Comparison of ENCODE assay signal across 32 cellular contexts in the genomic region with DNA sequence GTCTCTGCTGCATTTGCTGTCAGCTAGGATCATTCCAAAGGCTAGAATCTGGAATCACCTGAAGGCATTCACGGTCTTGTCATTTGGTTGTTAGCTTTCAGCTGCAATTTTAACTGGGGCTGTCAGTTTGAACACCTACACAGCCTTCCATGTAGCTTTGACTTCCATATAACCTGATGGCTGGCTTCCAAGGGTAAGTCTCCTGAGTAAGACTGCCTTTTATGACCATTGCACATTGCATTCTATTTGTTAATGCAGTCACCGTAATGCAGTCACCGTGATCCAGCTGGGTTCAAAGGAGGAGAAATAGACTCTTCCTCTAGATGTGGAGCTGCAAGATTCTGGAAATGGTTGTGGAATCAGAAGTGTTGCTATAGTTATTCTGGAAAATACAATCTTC.
"Had no signal": no experiment of that assay in that cellular context is flagged by ENCODE, and none has a peak within 500 bp of the region (broad histone marks: within the 10 kb centered on the region; RNA-seq: fewer than 3 reads in every experiment).

No MANE protein-coding gene starts in this region.

- H3K4me1 Mint-ChIP-seq: naive thymus-derived CD4-positive, alpha-beta T cell; natural killer cell; nephron progenitor cell; neural crest cell; stimulated activated memory B cell treated with anti-CD40 and anti-IgM and Interleukin-4, amounts not matched to agents 10 μg/mL and 1 μg/mL and 100 μg/mL, for 72 hours; stimulated activated naive CD8-positive, alpha-beta T cell treated with anti-CD3 and anti-CD28 coated beads, Interleukin-15, amount 100 ng/mL, for 72 hours had no signal

- H3K27ac Mint-ChIP-seq: naive thymus-derived CD4-positive, alpha-beta T cell; natural killer cell; nephron progenitor cell; progenitor cell of endocrine pancreas; stimulated activated memory B cell treated with anti-CD40 and anti-IgM and Interleukin-4, amounts not matched to agents 10 μg/mL and 1 μg/mL and 100 μg/mL, for 72 hours; stimulated activated naive CD8-positive, alpha-beta T cell treated with anti-CD3 and anti-CD28 coated beads, Interleukin-15, amount 100 ng/mL, for 72 hours had no signal

- H3K4me3 ChIP-seq: ovary, psoas muscle, right lobe of liver, sigmoid colon, smooth muscle cell, spleen, suprapubic skin, testis, tibial artery, upper lobe of left lung, vagina had no signal

- H2AFZ ChIP-seq: parathyroid adenoma had no signal

- H3K4me3 Mint-ChIP-seq: naive thymus-derived CD4-positive, alpha-beta T cell; natural killer cell; nephron progenitor cell; neural crest cell; stimulated activated memory B cell treated with anti-CD40 and anti-IgM and Interleukin-4, amounts not matched to agents 10 μg/mL and 1 μg/mL and 100 μg/mL, for 72 hours; stimulated activated naive CD8-positive, alpha-beta T cell treated with anti-CD3 and anti-CD28 coated beads, Interleukin-15, amount 100 ng/mL, for 72 hours had no signal

- H3K27ac ChIP-seq: ovary, parathyroid adenoma, psoas muscle, right lobe of liver, sigmoid colon, spleen, suprapubic skin, testis, tibial artery, upper lobe of left lung, vagina had no signal

- H3K9me3 Mint-ChIP-seq: nephron progenitor cell; stimulated activated memory B cell treated with anti-CD40 and anti-IgM and Interleukin-4, amounts not matched to agents 10 μg/mL and 1 μg/mL and 100 μg/mL, for 72 hours had no signal

- FAIRE-seq: urothelium cell line had no signal

- ATAC-seq: naive thymus-derived CD4-positive, alpha-beta T cell; natural killer cell; psoas muscle; right cardiac atrium; right lobe of liver; stimulated activated memory B cell treated with anti-CD40 and anti-IgM and Interleukin-4, amounts not matched to agents 10 μg/mL and 1 μg/mL and 100 μg/mL, for 72 hours; stimulated activated naive CD8-positive, alpha-beta T cell treated with anti-CD3 and anti-CD28 coated beads, Interleukin-15, amount 100 ng/mL, for 72 hours; stimulated activated naive CD8-positive, alpha-beta T cell treated with anti-CD3 and anti-CD28 coated beads, Interleukin-15, Interleukin-2, amounts not matched to agents 100 U/mL and 50 U/mL, for 24 hours had no signal

- H3K79me2 ChIP-seq: parathyroid adenoma had no signal

- H3K9ac ChIP-seq: parathyroid adenoma had no signal

- H3K36me3 Mint-ChIP-seq: naive thymus-derived CD4-positive, alpha-beta T cell; natural killer cell; stimulated activated memory B cell treated with anti-CD40 and anti-IgM and Interleukin-4, amounts not matched to agents 10 μg/mL and 1 μg/mL and 100 μg/mL, for 72 hours had no signal

- H3K27me3 Mint-ChIP-seq: naive thymus-derived CD4-positive, alpha-beta T cell; stimulated activated memory B cell treated with anti-CD40 and anti-IgM and Interleukin-4, amounts not matched to agents 10 μg/mL and 1 μg/mL and 100 μg/mL, for 72 hours; stimulated activated naive CD8-positive, alpha-beta T cell treated with anti-CD3 and anti-CD28 coated beads, Interleukin-15, amount 100 ng/mL, for 72 hours had no signal

- DNase-seq: naive thymus-derived CD4-positive, alpha-beta T cell; natural killer cell; nephron progenitor cell; occipital lobe; ovary; posterior cingulate gyrus; psoas muscle; right cardiac atrium; right lobe of liver; sigmoid colon; spleen; stimulated activated CD4-positive, alpha-beta T cell treated with anti-CD3 and anti-CD28 coated beads, Interleukin-12 subunit alpha, Interleukin-12 subunit beta, amount 100 ng/mL, for 4 hours; stimulated activated CD4-positive, alpha-beta T cell treated with anti-CD3 and anti-CD28 coated beads, Interleukin-1b, Interleukin-23, amount 100 ng/mL, for 48 hours; stimulated activated CD4-positive, alpha-beta T cell treated with anti-CD3 and anti-CD28 coated beads, Interleukin-4, amount 100 ng/mL, for 1 hour; stimulated activated CD4-positive, alpha-beta T cell treated with anti-CD3 and anti-CD28 coated beads, Interleukin-4, amount 100 ng/mL, for 4 hours; stimulated activated CD8-positive, alpha-beta memory T cell treated with anti-CD3 and anti-CD28 coated beads, Interleukin-4, amount 100 ng/mL, for 48 hours; stimulated activated naive CD4-positive, alpha-beta T cell; stimulated activated naive CD8-positive, alpha-beta T cell treated with anti-CD3 and anti-CD28 coated beads, Interleukin-15, amount 100 ng/mL, for 72 hours; stimulated activated naive CD8-positive, alpha-beta T cell treated with anti-CD3 and anti-CD28 coated beads, Interleukin-15, Interleukin-2, amounts not matched to agents 100 U/mL and 50 U/mL, for 24 hours; substantia nigra; testis; tibial artery; trophoblast cell; upper lobe of left lung had no signal

- H3K9me3 ChIP-seq: ovary, psoas muscle, right lobe of liver, sigmoid colon, suprapubic skin, testis, tibial artery, upper lobe of left lung, vagina had no signal

- H3K36me3 ChIP-seq: ovary, right lobe of liver, sigmoid colon, spleen, suprapubic skin, tibial artery, upper lobe of left lung, vagina had no signal

- H3K27me3 ChIP-seq: ovary, right lobe of liver, sigmoid colon, spleen, suprapubic skin, testis, tibial artery, upper lobe of left lung, vagina had no signal

- H3K4me2 ChIP-seq: smooth muscle cell had no signal

- H3K4me1 ChIP-seq: parathyroid adenoma, psoas muscle, right lobe of liver, sigmoid colon, spleen, suprapubic skin, testis, tibial artery, upper lobe of left lung, vagina had no signal
